In the genomic region with DNA sequence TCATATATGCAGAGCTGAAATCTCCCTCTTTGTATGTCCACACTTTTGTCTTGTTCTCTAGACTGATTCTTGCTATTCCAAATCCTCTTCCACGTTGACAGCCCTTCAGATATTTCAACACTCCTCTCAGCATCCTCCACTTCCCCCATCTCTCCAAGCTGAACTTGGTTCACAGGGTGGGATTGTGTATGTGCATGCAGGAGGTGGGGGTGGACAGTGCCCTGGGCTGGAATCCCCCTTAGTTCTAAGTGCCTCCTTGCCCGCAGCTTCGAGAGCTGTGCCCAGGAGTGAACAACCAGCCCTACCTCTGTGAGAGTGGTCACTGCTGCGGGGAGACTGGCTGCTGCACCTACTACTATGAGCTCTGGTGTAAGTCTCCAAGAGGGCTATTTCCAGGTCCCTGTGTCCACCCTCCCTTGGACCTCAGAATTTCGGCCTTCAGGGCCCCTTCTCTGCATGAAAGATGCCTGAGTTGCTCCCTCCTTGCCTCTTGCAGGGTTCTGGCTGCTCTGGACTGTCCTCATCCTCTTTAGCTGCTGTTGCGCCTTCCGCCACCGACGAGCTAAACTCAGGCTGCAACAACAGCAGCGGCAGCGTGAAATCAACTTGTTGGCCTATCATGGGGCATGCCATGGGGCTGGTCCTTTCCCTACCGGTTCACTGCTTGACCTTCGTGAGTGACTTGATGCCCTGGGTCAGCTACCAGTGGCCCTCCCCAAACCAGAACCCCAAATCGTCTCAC, we compare ENCODE assay signal across 1 cellular context.
A peak's percentile ranks its signal among the peaks of the same experiment; 100 is the strongest.
TF ChIP-seq lines count a peak whose summit lies in the region.

No MANE protein-coding gene starts in this region.

TF ChIP-seq in SK-N-SH, 30 proteins besides CTCF, POLR2A, EP300 and RAD21:
- no peak for TF ChIP-seq USF2 (IDR thresholded peaks at IDR 0.05; ENCODE audit: borderline replicate concordance, low read depth, low read length)
- no peak for TF ChIP-seq NRF1 (IDR thresholded peaks at IDR 0.05; ENCODE audit: low read depth, low read length)
- 0 out of 2 replicates have a peak, but pooled peaks have one; percentile 2 for TF ChIP-seq MXI1 (IDR thresholded peaks at IDR 0.05; ENCODE audit: low read depth, low read length)
- TF ChIP-seq SIN3A (IDR thresholded peaks at IDR 0.05; ENCODE audit: borderline replicate concordance, low read depth, low read length), result no peak
- no peak for TF ChIP-seq REST (IDR thresholded peaks at IDR 0.05; ENCODE audit: low read depth, low read length)
